ENCODE assay signal across 4 cellular contexts in genomic region chr2:86706935-86707334, GRCh38.
"Had no signal": no experiment of that assay in that cellular context is flagged by ENCODE, and none has a peak within 500 bp of the region (broad histone marks: within the 10 kb centered on the region; RNA-seq: fewer than 3 reads in every experiment).

No MANE protein-coding gene starts in this region.

- H3K4me3 ChIP-seq: K562 had no signal

- H3K27ac ChIP-seq: HL-60 had no signal

- ATAC-seq: K562 had no signal

- DNase-seq: IMR-90, KBM-7 had no signal
